9 cellular contexts compared by ENCODE assay signal in the genomic region with DNA sequence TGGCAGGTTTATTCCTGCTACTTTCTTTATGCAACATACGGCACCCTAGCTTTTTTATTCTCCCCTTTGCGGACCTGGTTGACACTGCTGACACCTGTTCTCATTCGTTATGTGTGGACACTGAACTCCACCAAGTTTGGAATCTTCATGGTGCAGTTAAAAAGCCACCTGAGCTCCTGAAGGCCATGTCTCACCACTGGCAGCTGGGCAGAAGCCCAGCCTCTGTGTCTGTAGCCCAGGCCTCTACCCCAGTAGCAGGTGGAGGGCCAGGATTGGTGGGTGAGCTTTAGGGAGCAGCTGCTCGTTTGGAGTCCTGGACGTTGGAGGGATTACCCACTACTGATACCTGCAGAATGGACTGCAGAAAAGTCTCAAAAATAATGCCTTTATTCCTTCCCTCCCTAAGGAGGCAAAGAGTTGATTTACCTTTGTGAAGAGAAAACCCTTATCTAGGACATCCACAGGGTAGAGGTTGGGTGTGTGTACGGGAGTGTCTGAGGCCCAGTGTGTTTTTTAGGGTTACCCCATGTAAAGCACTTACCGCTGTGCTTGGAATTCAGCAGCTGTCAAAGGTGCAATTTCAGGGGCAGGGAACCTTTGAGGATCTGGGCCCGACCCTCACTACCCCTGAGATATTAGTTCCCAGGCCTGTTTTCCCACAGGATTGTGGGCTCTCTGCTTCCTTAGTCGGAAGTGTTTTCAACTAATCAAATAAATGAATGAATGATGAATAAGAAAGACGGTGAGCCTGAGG. TPM values are rescaled to one million over a fixed set of nuclear protein-coding genes. Genes with fewer than 3 reads are reported as not detected.
A peak's percentile ranks its signal among the peaks of the same experiment; 100 is the strongest.
DNase-seq lines count a peak whose midpoint lies in the region; ATAC-seq, FAIRE-seq and TF ChIP-seq lines count a peak whose summit lies in the region.
"Had no signal": no experiment of that assay in that cellular context is flagged by ENCODE, and none has a peak within 500 bp of the region (broad histone marks: within the 10 kb centered on the region; RNA-seq: fewer than 3 reads in every experiment).

No MANE protein-coding gene starts in this region.

- CTCF ChIA-PET in A673 (lab: Charles Lee): no interaction called here

- BruUV-seq in A673 (replicated peaks; lab: Mats Ljungman, UMichigan): no TSS peak

- H3K27me3 ChIP-seq in A673 (replicated peaks; ENCODE audit: insufficient read depth, low read depth, low read length, poor library complexity) (no peaks in the 10 kb centered on the region), bronchial epithelial cell (ENCODE audit: control insufficient read depth, insufficient read depth, low read length) (no peaks in the 10 kb centered on the region), mucosa of stomach (ENCODE audit: control insufficient read depth, insufficient read depth, low read length) (no peaks in the 10 kb centered on the region)

- TF ChIP-seq CTCF in A673 (conservative IDR thresholded peaks at IDR 0.05; ENCODE audit: low read depth, low read length) (no peak), bronchial epithelial cell (IDR thresholded peaks at IDR 0.05; ENCODE audit: insufficient read depth, low read length, severe bottlenecking) (no peak)

- FAIRE-seq in bronchial epithelial cell (lab: Jason Lieb, UNC): no peak

- intact Hi-C loops in A673 (cut with micrococcal nuclease; ENCODE audit: unreplicated experiment): loop anchor here (5.0 kb wide), 1 partner anchor 482 kb away; no protein-coding TSS in a partner anchor

- DNase-seq in A673 (ENCODE audit: low spot score) (no peak), bronchial epithelial cell (ENCODE audit: low read depth) (no peak), cerebellar nuclear complex (lab: John Stamatoyannopoulos, UW) (no peak), pons (ENCODE audit: low spot score) (no peak), ecto neural progenitor cell (ENCODE audit: low spot score) (no peak)

- H3K27ac ChIP-seq in A673 (ENCODE audit: low read depth, low read length, poor library complexity, severe bottlenecking): no peak overlapping the region

- peak overlapping the region; percentile 65 for H3K4me3 ChIP-seq in A673 (ENCODE audit: low read depth, low read length, poor library complexity, severe bottlenecking)
- H3K4me3 ChIP-seq in bronchial epithelial cell (ENCODE audit: low read depth, low read length): peak overlapping the region; percentile 71
- peak overlapping the region; percentile 8 for H3K4me3 ChIP-seq in mucosa of stomach (ENCODE audit: low read length)

- peak; percentile 3 for ATAC-seq in HG03439 (IDR thresholded peaks at IDR 0.05; ENCODE audit: unreplicated experiment)
- no peak for ATAC-seq in GM19023 (IDR thresholded peaks at IDR 0.05; ENCODE audit: unreplicated experiment)

- H3K4me1 ChIP-seq in A673 (ENCODE audit: insufficient read depth, low read length, poor library complexity, severe bottlenecking) (no peaks in the 10 kb centered on the region), mucosa of stomach (ENCODE audit: control insufficient read depth, insufficient read depth, low read length) (peaks cover 28% of the 10 kb centered on the region)

- POLR2A ChIA-PET in A673 (lab: Charles Lee; ENCODE audit: low non-redundant PET): no interaction called here

- H3K9me3 ChIP-seq in A673 (ENCODE audit: low read depth, low read length, poor library complexity, severe bottlenecking): no peaks in the 10 kb centered on the region
- no peaks in the 10 kb centered on the region for H3K9me3 ChIP-seq in mucosa of stomach (ENCODE audit: control insufficient read depth, low read length)

- H3K36me3 ChIP-seq in A673 (ENCODE audit: insufficient read depth, low read length, poor library complexity, severe bottlenecking) (no peaks in the 10 kb centered on the region), bronchial epithelial cell (ENCODE audit: control insufficient read depth, insufficient read depth, low read length) (peaks cover 4% of the 10 kb centered on the region), mucosa of stomach (ENCODE audit: control insufficient read depth, insufficient read depth, low read length) (peaks cover 7% of the 10 kb centered on the region)

- H3K9ac ChIP-seq in mucosa of stomach (ENCODE audit: low read length): no peak overlapping the region

RNA-seq across cellular contexts. Expression of gene CCNDBP1, which starts 0.6 kb away (rescaled TPM):
- 16.7 and 22.1 TPM in 2 replicates for total RNA-seq in A673 (2021)
- 26.6 and 39.0 TPM in 2 replicates for total RNA-seq in bronchial epithelial cell

RNA-seq across cellular contexts. Expression of gene EPB42, which starts 36.2 kb away (rescaled TPM):
- total RNA-seq in A673 (2021) (not detected in 2 replicates), bronchial epithelial cell (not detected in 2 replicates)
- total RNA-seq: glomerular endothelial cell had no signal

RNA-seq across cellular contexts. Expression of gene TMEM62, which starts 51.2 kb away (rescaled TPM):
- 2.8 and 5.4 TPM in 2 replicates for total RNA-seq in A673 (2021)
- total RNA-seq in bronchial epithelial cell: 22.5 and 26.1 TPM in 2 replicates

Comparison
In these comparisons a context has a peak if more than half of its experiments do, and no peak if none do; other contexts are left out.
1. H3K4me3 ChIP-seq: peak in every context shown above with its lines; median percentile 71 in bronchial epithelial cell; 65 in A673; 8 in mucosa of stomach.